In genomic region chr12:118145113-118145797, GRCh38 we compare ENCODE assay signal across 12 cellular contexts. TPM values are rescaled to one million over a fixed set of nuclear protein-coding genes. Genes with fewer than 3 reads are reported as not detected.
A peak's percentile ranks its signal among the peaks of the same experiment; 100 is the strongest.
DNase-seq lines count a peak whose midpoint lies in the region; ATAC-seq and TF ChIP-seq lines count a peak whose summit lies in the region.
"Had no signal": no experiment of that assay in that cellular context is flagged by ENCODE, and none has a peak within 500 bp of the region (broad histone marks: within the 10 kb centered on the region; RNA-seq: fewer than 3 reads in every experiment).

No MANE protein-coding gene starts in this region.

- H3K4me3 ChIP-seq in Caco-2 (ENCODE audit: low read depth, low read length) (no peak overlapping the region), brain microvascular endothelial cell (ENCODE audit: low read depth, low read length) (no peak overlapping the region)
- H3K4me3 ChIP-seq: pancreas had no signal

- H3K27me3 ChIP-seq in Caco-2 (replicated peaks; ENCODE audit: control insufficient read depth, insufficient read depth, low read length) (no peaks in the 10 kb centered on the region), brain microvascular endothelial cell (replicated peaks) (no peaks in the 10 kb centered on the region)
- H3K27me3 ChIP-seq: foreskin keratinocyte, pancreas had no signal

- H3K9me3 ChIP-seq in Caco-2 = no peaks in the 10 kb centered on the region
- H3K9me3 ChIP-seq: pancreas had no signal

- H3K27ac ChIP-seq in brain microvascular endothelial cell = no peak overlapping the region
- H3K27ac ChIP-seq: foreskin keratinocyte, pancreas had no signal

- TSS peak; percentile 97 for BruUV-seq in Caco-2 (replicated peaks; lab: Mats Ljungman, UMichigan)

- DNase-seq in Caco-2 = no peak
- DNase-seq in central memory CD8-positive, alpha-beta T cell (ENCODE audit: low spot score in 2 of 2) = no peak
- no peak for DNase-seq in brain microvascular endothelial cell
- DNase-seq in effector CD8-positive, alpha-beta T cell (lab: John Stamatoyannopoulos, UW) = no peak
- DNase-seq in HT-29 (ENCODE audit: low spot score) = no peak
- DNase-seq: foreskin keratinocyte; NCI-H1048; pancreas; stimulated activated CD4-positive, alpha-beta T cell treated with anti-CD3 and anti-CD28 coated beads, Interleukin-4, amount 100 ng/mL, for 24 hours had no signal

- no peaks in the 10 kb centered on the region for H3K4me1 ChIP-seq in Caco-2
- H3K4me1 ChIP-seq: foreskin keratinocyte, pancreas had no signal

- peaks cover 71% of the 10 kb centered on the region for H3K36me3 Mint-ChIP-seq in Caco-2 (ENCODE audit: insufficient read depth, unreplicated experiment)
- peaks cover 76% of the 10 kb centered on the region for H3K36me3 Mint-ChIP-seq in central memory CD8-positive, alpha-beta T cell (ENCODE audit: insufficient read depth)

- H3K4me1 Mint-ChIP-seq in Caco-2 (ENCODE audit: low read depth, unreplicated experiment) = no peaks in the 10 kb centered on the region
- peaks cover 25% of the 10 kb centered on the region for H3K4me1 Mint-ChIP-seq in central memory CD8-positive, alpha-beta T cell

- H3K27ac Mint-ChIP-seq in Caco-2 (ENCODE audit: unreplicated experiment) = no peak overlapping the region
- H3K27ac Mint-ChIP-seq in central memory CD8-positive, alpha-beta T cell (ENCODE audit: low read depth) = peak overlapping the region; percentile 61

- H3K27me3 Mint-ChIP-seq in Caco-2 (ENCODE audit: insufficient read depth, unreplicated experiment) = no peaks in the 10 kb centered on the region
- no peaks in the 10 kb centered on the region for H3K27me3 Mint-ChIP-seq in central memory CD8-positive, alpha-beta T cell

- POLR2A ChIA-PET in Caco-2 (lab: Charles Lee) = no interaction called here

- in situ Hi-C loops in brain microvascular endothelial cell (cut with HindIII; ENCODE audit: low pct_ligation_motif_present, low sequenced_read_pairs) = no loop called here

- peak; percentile 59 for ATAC-seq in GM18867 (IDR thresholded peaks at IDR 0.05; ENCODE audit: unreplicated experiment)
- ATAC-seq in HG03159 (IDR thresholded peaks at IDR 0.05; ENCODE audit: unreplicated experiment) = peak; percentile 57
- ATAC-seq in central memory CD8-positive, alpha-beta T cell (replicated peaks; ENCODE audit: extremely low read depth, poor library complexity, severe bottlenecking) = no peak
- no peak for ATAC-seq in HG03175 (IDR thresholded peaks at IDR 0.05; ENCODE audit: unreplicated experiment)
- ATAC-seq: foreskin keratinocyte had no signal

- no peaks in the 10 kb centered on the region for H3K36me3 ChIP-seq in Caco-2 (ENCODE audit: control insufficient read depth, insufficient read depth, low read length)
- peaks cover 49% of the 10 kb centered on the region for H3K36me3 ChIP-seq in brain microvascular endothelial cell (replicated peaks)

- no peaks in the 10 kb centered on the region for H3K9me3 Mint-ChIP-seq in Caco-2 (ENCODE audit: unreplicated experiment)
- H3K9me3 Mint-ChIP-seq in central memory CD8-positive, alpha-beta T cell = no peaks in the 10 kb centered on the region

- no peak overlapping the region for H3K4me3 Mint-ChIP-seq in Caco-2 (ENCODE audit: unreplicated experiment)
- H3K4me3 Mint-ChIP-seq in central memory CD8-positive, alpha-beta T cell = no peak overlapping the region

- intact Hi-C loops in Caco-2 (cut with micrococcal nuclease; ENCODE audit: unreplicated experiment) = no loop called here

- no peak for TF ChIP-seq CTCF in Caco-2 (IDR thresholded peaks at IDR 0.05; ENCODE audit: insufficient read depth in 1 of 2, low read depth in 1 of 2, low read length in 1 of 2, severe bottlenecking in 1 of 2, unreplicated experiment in 1 of 2)
- no peak for TF ChIP-seq CTCF in brain microvascular endothelial cell (IDR thresholded peaks at IDR 0.05; ENCODE audit: low read depth, low read length, missing control alignments)

- CTCF ChIA-PET in Caco-2 (lab: Charles Lee) = no interaction called here

RNA-seq across cellular contexts. Expression of gene PEBP1, which starts 9.3 kb away (rescaled TPM):
- total RNA-seq in Caco-2 (2022) = 134 and 136 TPM in 2 replicates
- total RNA-seq in HT-29 (2014; rRNA removed; shearing (Covaris generic)) = 256 and 291 TPM in 2 replicates

RNA-seq across cellular contexts. Expression of gene VSIG10, which starts 41.4 kb away (rescaled TPM):
- 32.6 and 33.9 TPM in 2 replicates for total RNA-seq in Caco-2 (2022)
- total RNA-seq in HT-29 (2014; rRNA removed; shearing (Covaris generic)) = 37.4 and 40.8 TPM in 2 replicates

Comparison
In these comparisons a context has a peak if more than half of its experiments do, and no peak if none do; other contexts are left out.
1. ATAC-seq: peak in GM18867 (single experiment) and HG03159 (single experiment); none in central memory CD8-positive, alpha-beta T cell (single experiment) and HG03175 (single experiment).